In the genomic region with DNA sequence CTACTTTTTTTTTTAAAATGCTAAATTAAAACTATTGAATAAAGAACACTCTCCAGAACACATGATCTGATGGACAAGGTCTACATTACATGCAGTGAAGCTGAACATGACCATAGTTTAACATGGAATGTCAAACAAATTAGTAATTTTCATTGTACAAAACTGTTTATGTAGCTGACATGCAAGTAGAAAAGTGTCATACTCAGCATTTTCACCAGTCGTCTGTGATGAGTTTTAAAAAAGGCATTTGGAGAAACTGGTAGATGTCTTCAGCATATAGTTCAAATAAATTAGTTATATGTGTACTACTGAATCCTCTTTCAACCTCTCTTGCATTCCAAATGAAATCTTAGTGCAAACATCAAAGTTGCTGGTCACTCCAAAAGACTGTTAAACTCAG, we compare ENCODE assay signal across 2 cellular contexts.
TF ChIP-seq lines count a peak whose summit lies in the region.

No MANE protein-coding gene starts in this region.

TF ChIP-seq in HepG2, 621 proteins besides CTCF, POLR2A, EP300 and RAD21:
- TF ChIP-seq, protein P1, sequence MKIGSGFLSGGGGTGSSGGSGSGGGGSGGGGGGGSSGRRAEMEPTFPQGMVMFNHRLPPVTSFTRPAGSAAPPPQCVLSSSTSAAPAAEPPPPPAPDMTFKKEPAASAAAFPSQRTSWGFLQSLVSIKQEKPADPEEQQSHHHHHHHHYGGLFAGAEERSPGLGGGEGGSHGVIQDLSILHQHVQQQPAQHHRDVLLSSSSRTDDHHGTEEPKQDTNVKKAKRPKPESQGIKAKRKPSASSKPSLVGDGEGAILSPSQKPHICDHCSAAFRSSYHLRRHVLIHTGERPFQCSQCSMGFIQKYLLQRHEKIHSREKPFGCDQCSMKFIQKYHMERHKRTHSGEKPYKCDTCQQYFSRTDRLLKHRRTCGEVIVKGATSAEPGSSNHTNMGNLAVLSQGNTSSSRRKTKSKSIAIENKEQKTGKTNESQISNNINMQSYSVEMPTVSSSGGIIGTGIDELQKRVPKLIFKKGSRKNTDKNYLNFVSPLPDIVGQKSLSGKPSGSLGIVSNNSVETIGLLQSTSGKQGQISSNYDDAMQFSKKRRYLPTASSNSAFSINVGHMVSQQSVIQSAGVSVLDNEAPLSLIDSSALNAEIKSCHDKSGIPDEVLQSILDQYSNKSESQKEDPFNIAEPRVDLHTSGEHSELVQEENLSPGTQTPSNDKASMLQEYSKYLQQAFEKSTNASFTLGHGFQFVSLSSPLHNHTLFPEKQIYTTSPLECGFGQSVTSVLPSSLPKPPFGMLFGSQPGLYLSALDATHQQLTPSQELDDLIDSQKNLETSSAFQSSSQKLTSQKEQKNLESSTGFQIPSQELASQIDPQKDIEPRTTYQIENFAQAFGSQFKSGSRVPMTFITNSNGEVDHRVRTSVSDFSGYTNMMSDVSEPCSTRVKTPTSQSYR (CRISPR knock-in tag; IDR thresholded peaks at IDR 0.05; ENCODE audit: borderline replicate concordance): no peak
- TF ChIP-seq MAFK (conservative IDR thresholded peaks at IDR 0.05 in 1 of 2, IDR thresholded peaks at IDR 0.05 in 1 of 2; ENCODE audit: low read length in 2 of 2): peak; percentile 86 to 94
- TF ChIP-seq MAFF (IDR thresholded peaks at IDR 0.05; ENCODE audit: low read depth, low read length): peak; percentile 91

TF ChIP-seq in H1, 55 proteins besides CTCF, POLR2A, EP300 and RAD21:
- TF ChIP-seq CTBP2 (IDR thresholded peaks at IDR 0.05; ENCODE audit: borderline replicate concordance, insufficient read depth, insufficient read length, low read length) (no peak), BCL11A (IDR thresholded peaks at IDR 0.05; ENCODE audit: low read depth in 2 of 2, low read length in 2 of 2) (no peak), SP1 (IDR thresholded peaks at IDR 0.05; ENCODE audit: low read depth, low read length) (no peak), MAFK (IDR thresholded peaks at IDR 0.05; ENCODE audit: low read depth, low read length) (peak; percentile 37; the same call in 1 of the 2 replicates)
